Comparison of ENCODE assay signal across 13 cellular contexts in the genomic region with DNA sequence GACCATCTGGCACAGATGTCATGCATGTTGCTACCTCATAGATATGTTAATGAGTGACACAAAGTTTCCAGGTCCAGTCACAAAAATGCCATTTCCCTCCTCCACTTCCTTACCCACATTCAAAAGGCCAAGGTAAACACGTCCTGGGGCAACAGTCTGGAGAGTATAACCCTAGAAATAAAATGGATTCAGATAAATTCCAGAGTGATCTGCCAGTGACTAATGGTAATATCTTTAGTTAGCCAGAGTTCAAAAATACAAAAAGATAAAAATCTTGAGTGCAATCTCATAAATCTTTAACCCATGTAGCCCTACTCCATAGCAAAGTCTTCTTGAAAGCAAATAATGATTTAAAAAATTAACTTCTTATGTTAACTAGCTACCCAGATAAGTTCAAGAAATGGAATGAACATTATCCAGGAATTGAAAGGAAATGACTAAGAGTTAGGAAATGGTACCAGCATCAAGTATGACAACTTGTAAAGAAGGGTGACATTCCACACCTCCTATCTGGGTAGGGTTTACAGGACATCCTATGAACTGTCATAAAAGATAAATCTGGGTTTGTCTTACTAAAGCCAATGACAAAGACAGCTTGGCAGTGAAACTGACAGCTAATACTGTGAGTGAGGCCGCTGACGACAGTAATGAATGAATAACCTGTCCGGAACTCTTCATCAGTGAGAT. TPM values are rescaled to one million over a fixed set of nuclear protein-coding genes. Genes with fewer than 3 reads are reported as not detected.
DNase-seq lines count a peak whose midpoint lies in the region; ATAC-seq and TF ChIP-seq lines count a peak whose summit lies in the region.
"Had no signal": no experiment of that assay in that cellular context is flagged by ENCODE, and none has a peak within 500 bp of the region (broad histone marks: within the 10 kb centered on the region; RNA-seq: fewer than 3 reads in every experiment).

No MANE protein-coding gene starts in this region.

- no peaks in the 10 kb centered on the region for H3K9me3 Mint-ChIP-seq in Caco-2 (ENCODE audit: unreplicated experiment)

- POLR2A ChIA-PET in Caco-2 (lab: Charles Lee) = interaction anchor here (1.0 kb wide), 1 partner anchor 232 kb away, joined by 3 read pairs; the partner anchor contains the start of gene UCHL5

- DNase-seq in Caco-2 = peak; percentile 31 to 69
- DNase-seq in HFF-Myc (ENCODE audit: extremely low read depth, low read depth) = peak; percentile 52
- peak; percentile 66 for DNase-seq in RPMI7951 (ENCODE audit: low read depth)
- DNase-seq in glomerular visceral epithelial cell (ENCODE audit: extremely low spot score) = peak; percentile 21
- DNase-seq in epidermal melanocyte (ENCODE audit: insufficient read length, low spot score) = no peak
- DNase-seq in putamen (ENCODE audit: low spot score) = no peak
- no peak for DNase-seq in NCI-H345 (lab: John Stamatoyannopoulos, UW)
- DNase-seq: activated CD8-positive, alpha-beta memory T cell treated with anti-CD3 and anti-CD28 coated beads for 24 hours; NCI-H774; ovary; T-helper 1 cell had no signal

- H3K9me3 ChIP-seq in Caco-2 = no peaks in the 10 kb centered on the region
- H3K9me3 ChIP-seq: ovary, suprapubic skin had no signal

- H3K4me3 ChIP-seq in Caco-2 (ENCODE audit: low read depth, low read length) = no peak overlapping the region
- no peak overlapping the region for H3K4me3 ChIP-seq in HFF-Myc (replicated peaks; ENCODE audit: low read depth, low read length)
- H3K4me3 ChIP-seq: ovary, suprapubic skin had no signal

- no peak for TF ChIP-seq CTCF in Caco-2 (IDR thresholded peaks at IDR 0.05; ENCODE audit: insufficient read depth in 1 of 2, low read depth in 1 of 2, low read length in 1 of 2, severe bottlenecking in 1 of 2, unreplicated experiment in 1 of 2)
- no peak for TF ChIP-seq CTCF in HFF-Myc (IDR thresholded peaks at IDR 0.05; ENCODE audit: low read depth, low read length, missing control alignments)

- intact Hi-C loops in Caco-2 (cut with micrococcal nuclease; ENCODE audit: unreplicated experiment) = loop anchor here (1.0 kb wide), 1 partner anchor 17 kb away; no protein-coding TSS in a partner anchor

- peaks cover 13% of the 10 kb centered on the region for H3K4me1 Mint-ChIP-seq in Caco-2 (ENCODE audit: low read depth, unreplicated experiment)

- H3K27me3 Mint-ChIP-seq in Caco-2 (ENCODE audit: insufficient read depth, unreplicated experiment) = no peaks in the 10 kb centered on the region

- BruUV-seq in Caco-2 (replicated peaks; lab: Mats Ljungman, UMichigan) = no TSS peak

- H3K4me3 Mint-ChIP-seq in Caco-2 (ENCODE audit: unreplicated experiment) = peak overlapping the region; percentile 9

- H3K36me3 Mint-ChIP-seq in Caco-2 (ENCODE audit: insufficient read depth, unreplicated experiment) = no peaks in the 10 kb centered on the region

- H3K4me1 ChIP-seq in Caco-2 = peaks cover 15% of the 10 kb centered on the region
- H3K4me1 ChIP-seq: suprapubic skin had no signal

- H3K27me3 ChIP-seq in Caco-2 (replicated peaks; ENCODE audit: control insufficient read depth, insufficient read depth, low read length) = no peaks in the 10 kb centered on the region
- H3K27me3 ChIP-seq: ovary, suprapubic skin had no signal

- no peak overlapping the region for H3K27ac Mint-ChIP-seq in Caco-2 (ENCODE audit: unreplicated experiment)

- CTCF ChIA-PET in Caco-2 (lab: Charles Lee) = interaction anchor here (1.0 kb wide), 1 partner anchor 20 kb away, joined by 3 read pairs; no protein-coding TSS in a partner anchor

- no peak for ATAC-seq in HG03196 (IDR thresholded peaks at IDR 0.05; ENCODE audit: unreplicated experiment)

- no peaks in the 10 kb centered on the region for H3K36me3 ChIP-seq in Caco-2 (ENCODE audit: control insufficient read depth, insufficient read depth, low read length)
- H3K36me3 ChIP-seq: ovary, suprapubic skin had no signal

RNA-seq across cellular contexts. Expression of gene RGS2, which starts 18.1 kb away (rescaled TPM):
- total RNA-seq in Caco-2 (2022) = 5.1 and 5.9 TPM in 2 replicates
- total RNA-seq in RPMI7951 (2014; rRNA removed; shearing (Covaris generic)) = 24.7 and 26.9 TPM in 2 replicates

Comparison
In these comparisons a context has a peak if more than half of its experiments do, and no peak if none do; other contexts are left out.
1. DNase-seq: peak in Caco-2 (2 of 2), HFF-Myc (single experiment), RPMI7951 (single experiment) and glomerular visceral epithelial cell (single experiment); none in epidermal melanocyte (single experiment), putamen (single experiment) and NCI-H345 (single experiment).